13 cellular contexts compared by ENCODE assay signal in genomic region chr4:106365613-106366012, GRCh38. TPM values are rescaled to one million over a fixed set of nuclear protein-coding genes. Genes with fewer than 3 reads are reported as not detected.
A peak's percentile ranks its signal among the peaks of the same experiment; 100 is the strongest.
DNase-seq lines count a peak whose midpoint lies in the region; ATAC-seq and TF ChIP-seq lines count a peak whose summit lies in the region.
"Had no signal": no experiment of that assay in that cellular context is flagged by ENCODE, and none has a peak within 500 bp of the region (broad histone marks: within the 10 kb centered on the region; RNA-seq: fewer than 3 reads in every experiment).

No MANE protein-coding gene starts in this region.

- no peaks in the 10 kb centered on the region for H3K79me2 ChIP-seq in SK-N-SH (ENCODE audit: insufficient read depth)

- DNase-seq in HCEC 1CT (peak; percentile 87), SK-N-SH (no peak), foreskin keratinocyte (peak; percentile 79 to 86), sciatic nerve (ENCODE audit: low spot score) (no peak), G401 (ENCODE audit: low spot score) (no peak), NCI-H1092 treated with DMSO at 0.1 percent for 48 hours (lab: John Stamatoyannopoulos, UW) (no peak), NCI-H146 treated with DMSO at 0.1 percent for 48 hours (lab: John Stamatoyannopoulos, UW; ENCODE audit: unreplicated experiment) (no peak)
- DNase-seq: NCI-H526 treated with DMSO at 0.1 percent for 48 hours, spleen had no signal

- in situ Hi-C loops in G401 (cut with HindIII; ENCODE audit: low sequenced_read_pairs): no loop called here

- ATAC-seq in foreskin keratinocyte (peak; percentile 99), sciatic nerve (peak; percentile 92), HG03571 (IDR thresholded peaks at IDR 0.05; ENCODE audit: unreplicated experiment) (no peak)
- ATAC-seq: GM12878 had no signal

- intact Hi-C loops in sciatic nerve (cut with DNase I): no loop called here

- H3K27me3 ChIP-seq in SK-N-SH (ENCODE audit: insufficient read depth) (no peaks in the 10 kb centered on the region), foreskin keratinocyte (no peaks in the 10 kb centered on the region)
- H3K27me3 ChIP-seq: vagina had no signal

- WGBS in SK-N-SH (ENCODE audit: low lambda C conversion rate): 30% methylated on average over 1 of the region's 1 CpG

- peak overlapping the region; percentile 0; the same call in 1 of the 2 replicates for H3K9ac ChIP-seq in SK-N-SH

- H3K4me2 ChIP-seq in SK-N-SH: 0 out of 2 replicates have a peak overlapping the region, but pooled peaks have one; percentile 17

- no peak overlapping the region for H3K4me3 ChIP-seq in SK-N-SH (ENCODE audit: low read depth in 2 of 2, low read length in 1 of 2)
- H3K4me3 ChIP-seq: GM12878, spleen, vagina had no signal

- no peak for TF ChIP-seq RAD21 in SK-N-SH (IDR thresholded peaks at IDR 0.05; ENCODE audit: low read length)

- no peaks in the 10 kb centered on the region for H4K20me1 ChIP-seq in SK-N-SH (ENCODE audit: insufficient read depth)

- POLR2A ChIA-PET in SK-N-SH (lab: Yijun Ruan, JAX): no interaction called here

- peaks cover 20% of the 10 kb centered on the region for H3F3A ChIP-seq in SK-N-SH (replicated peaks; ENCODE audit: insufficient read depth)

- TF ChIP-seq CTCF in SK-N-SH (IDR thresholded peaks at IDR 0.05) (no peak), foreskin keratinocyte (conservative IDR thresholded peaks at IDR 0.05) (no peak)

- H3K27ac ChIP-seq in SK-N-SH (ENCODE audit: low read depth in 2 of 2, low read length in 1 of 2) (peak overlapping the region; percentile 55 to 60; a peak in 3 of 4 replicates), foreskin keratinocyte (no peak overlapping the region)
- H3K27ac ChIP-seq: spleen, vagina had no signal

- H3K4me1 ChIP-seq in SK-N-SH (ENCODE audit: control insufficient read depth in 1 of 2, insufficient read depth in 2 of 2, low read depth in 1 of 2, low read length in 1 of 2) (peaks cover 0 to 9% of the 10 kb centered on the region in 2 experiments; a peak in 2 of 4 replicates), foreskin keratinocyte (peaks cover 5% of the 10 kb centered on the region)
- H3K4me1 ChIP-seq: spleen, vagina had no signal

- CTCF ChIA-PET in SK-N-SH (lab: Yijun Ruan, JAX): interaction anchor here (0.7 kb wide), 1 partner anchor 138 kb away, joined by 3 read pairs; no protein-coding TSS in a partner anchor

- TF ChIP-seq EP300 in SK-N-SH (IDR thresholded peaks at IDR 0.05; ENCODE audit: borderline replicate concordance in 1 of 2, low read depth in 1 of 2, low read length in 1 of 2): peak in 1 of 2 experiments; percentile 56; a peak in 1 of 4 replicates

- no peaks in the 10 kb centered on the region for H3K9me3 ChIP-seq in SK-N-SH
- H3K9me3 ChIP-seq: spleen, vagina had no signal

- H3K9me2 ChIP-seq in SK-N-SH: no peaks in the 10 kb centered on the region

- no peaks in the 10 kb centered on the region for H3K36me3 ChIP-seq in SK-N-SH (replicated peaks in 1 of 2; ENCODE audit: control insufficient read depth in 1 of 2, insufficient read depth in 2 of 2, low read length in 1 of 2)
- H3K36me3 ChIP-seq: spleen, vagina had no signal

- H2AFZ ChIP-seq in SK-N-SH (ENCODE audit: low read depth): no peak overlapping the region; the same call in 1 of the 2 replicates

TF ChIP-seq in SK-N-SH, 30 proteins besides CTCF, POLR2A, EP300 and RAD21:
- TF ChIP-seq RXRA (IDR thresholded peaks at IDR 0.05; ENCODE audit: borderline replicate concordance, low read depth) (peak; percentile 30; the same call in 1 of the 2 replicates), MEF2A (IDR thresholded peaks at IDR 0.05; ENCODE audit: borderline replicate concordance, low read depth) (peak; percentile 96), JUND (IDR thresholded peaks at IDR 0.05) (peak; percentile 76), GABPA (IDR thresholded peaks at IDR 0.05; ENCODE audit: low read depth) (no peak), FOSL2 (IDR thresholded peaks at IDR 0.05; ENCODE audit: borderline replicate concordance, low read depth) (peak; percentile 89), MXI1 (IDR thresholded peaks at IDR 0.05; ENCODE audit: low read depth, low read length) (no peak), CHD2 (IDR thresholded peaks at IDR 0.05; ENCODE audit: low read length, partially characterized antibody) (no peak), TCF12 (IDR thresholded peaks at IDR 0.05) (peak; percentile 58), IRF3 (IDR thresholded peaks at IDR 0.05; ENCODE audit: low read depth, low read length) (no peak)
- TF ChIP-seq, protein P1, sequence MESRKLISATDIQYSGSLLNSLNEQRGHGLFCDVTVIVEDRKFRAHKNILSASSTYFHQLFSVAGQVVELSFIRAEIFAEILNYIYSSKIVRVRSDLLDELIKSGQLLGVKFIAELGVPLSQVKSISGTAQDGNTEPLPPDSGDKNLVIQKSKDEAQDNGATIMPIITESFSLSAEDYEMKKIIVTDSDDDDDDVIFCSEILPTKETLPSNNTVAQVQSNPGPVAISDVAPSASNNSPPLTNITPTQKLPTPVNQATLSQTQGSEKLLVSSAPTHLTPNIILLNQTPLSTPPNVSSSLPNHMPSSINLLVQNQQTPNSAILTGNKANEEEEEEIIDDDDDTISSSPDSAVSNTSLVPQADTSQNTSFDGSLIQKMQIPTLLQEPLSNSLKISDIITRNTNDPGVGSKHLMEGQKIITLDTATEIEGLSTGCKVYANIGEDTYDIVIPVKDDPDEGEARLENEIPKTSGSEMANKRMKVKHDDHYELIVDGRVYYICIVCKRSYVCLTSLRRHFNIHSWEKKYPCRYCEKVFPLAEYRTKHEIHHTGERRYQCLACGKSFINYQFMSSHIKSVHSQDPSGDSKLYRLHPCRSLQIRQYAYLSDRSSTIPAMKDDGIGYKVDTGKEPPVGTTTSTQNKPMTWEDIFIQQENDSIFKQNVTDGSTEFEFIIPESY (IDR thresholded peaks at IDR 0.05; ENCODE audit: borderline replicate concordance, low read depth): 0 out of 2 replicates have a peak, but pooled peaks have one; percentile 18
- TF ChIP-seq, protein P2, sequence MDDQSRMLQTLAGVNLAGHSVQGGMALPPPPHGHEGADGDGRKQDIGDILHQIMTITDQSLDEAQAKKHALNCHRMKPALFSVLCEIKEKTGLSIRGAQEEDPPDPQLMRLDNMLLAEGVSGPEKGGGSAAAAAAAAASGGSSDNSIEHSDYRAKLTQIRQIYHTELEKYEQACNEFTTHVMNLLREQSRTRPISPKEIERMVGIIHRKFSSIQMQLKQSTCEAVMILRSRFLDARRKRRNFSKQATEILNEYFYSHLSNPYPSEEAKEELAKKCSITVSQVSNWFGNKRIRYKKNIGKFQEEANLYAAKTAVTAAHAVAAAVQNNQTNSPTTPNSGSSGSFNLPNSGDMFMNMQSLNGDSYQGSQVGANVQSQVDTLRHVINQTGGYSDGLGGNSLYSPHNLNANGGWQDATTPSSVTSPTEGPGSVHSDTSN (IDR thresholded peaks at IDR 0.05): peak; percentile 54
TF ChIP-seq in SK-N-SH: peak in this region for 7.

RNA-seq across cellular contexts. Expression of gene GIMD1, which starts 3.0 kb away (rescaled TPM):
- not detected in 2 replicates for polyA plus RNA-seq in SK-N-SH (2012; rRNA removed)
- polyA plus RNA-seq in SK-N-SH (2012; cell fraction: cytosol; rRNA removed): 0.04 TPM in 2 replicates
- polyA plus RNA-seq in SK-N-SH (2012; cell fraction: nucleus; rRNA removed): not detected in 2 replicates
- total RNA-seq in foreskin keratinocyte: not detected in 2 replicates
- polyA plus RNA-seq in foreskin keratinocyte: not detected in 2 replicates
- not detected for total RNA-seq in sciatic nerve
- not detected in 2 replicates for total RNA-seq in G401 (2014; rRNA removed; shearing (Covaris generic))
- total RNA-seq: frontal cortex, GM12878, spleen, vagina had no signal
- polyA plus RNA-seq: spleen had no signal

RNA-seq across cellular contexts. Expression of gene AIMP1, which starts 49.3 kb away (rescaled TPM):
- polyA plus RNA-seq in SK-N-SH (2012; rRNA removed): 14.0 and 20.4 TPM in 2 replicates
- polyA plus RNA-seq in SK-N-SH (2012; cell fraction: cytosol; rRNA removed): 25.9 and 37.9 TPM in 2 replicates
- 7.4 and 19.6 TPM in 2 replicates for polyA plus RNA-seq in SK-N-SH (2012; cell fraction: nucleus; rRNA removed)
- 39.6 and 40.8 TPM in 2 replicates for total RNA-seq in foreskin keratinocyte
- polyA plus RNA-seq in foreskin keratinocyte: 31.8 and 40.2 TPM in 2 replicates
- 42.9 TPM for total RNA-seq in sciatic nerve
- total RNA-seq in G401 (2014; rRNA removed; shearing (Covaris generic)): 24.6 and 31.9 TPM in 2 replicates

RNA-seq across cellular contexts. Expression of gene TBCK, which starts 49.6 kb away (rescaled TPM):
- polyA plus RNA-seq in SK-N-SH (2012; rRNA removed) (14.6 and 18.0 TPM in 2 replicates), foreskin keratinocyte (5.0 and 5.2 TPM in 2 replicates)
- polyA plus RNA-seq in SK-N-SH (2012; cell fraction: cytosol; rRNA removed): 12.2 and 13.2 TPM in 2 replicates
- 52.9 and 55.8 TPM in 2 replicates for polyA plus RNA-seq in SK-N-SH (2012; cell fraction: nucleus; rRNA removed)
- total RNA-seq in foreskin keratinocyte (11.9 and 13.1 TPM in 2 replicates), sciatic nerve (60.4 TPM)
- 19.0 and 29.5 TPM in 2 replicates for total RNA-seq in G401 (2014; rRNA removed; shearing (Covaris generic))

Comparison
In these comparisons a context has a peak if more than half of its experiments do, and no peak if none do; other contexts are left out.
1. DNase-seq: peak in HCEC 1CT (single experiment) and foreskin keratinocyte (2 of 2); none in SK-N-SH (single experiment), sciatic nerve (single experiment), G401 (single experiment), NCI-H1092 treated with DMSO at 0.1 percent for 48 hours (single experiment) and NCI-H146 treated with DMSO at 0.1 percent for 48 hours (single experiment).